In genomic region chr7:23216021-23216420, GRCh38 we compare ENCODE assay signal across 16 cellular contexts. TPM values are rescaled to one million over a fixed set of nuclear protein-coding genes. Genes with fewer than 3 reads are reported as not detected.
DNase-seq lines count a peak whose midpoint lies in the region; ATAC-seq and TF ChIP-seq lines count a peak whose summit lies in the region.
"Had no signal": no experiment of that assay in that cellular context is flagged by ENCODE, and none has a peak within 500 bp of the region (broad histone marks: within the 10 kb centered on the region; RNA-seq: fewer than 3 reads in every experiment).

No MANE protein-coding gene starts in this region.

- ATAC-seq in left ventricle myocardium superior (peak; percentile 86), sciatic nerve (peak; percentile 92), HG02884 (IDR thresholded peaks at IDR 0.05; ENCODE audit: unreplicated experiment) (no peak)
- ATAC-seq: activated T-cell treated with anti-CD3 and anti-CD28 coated beads, Interleukin-2, amount 50 U/mL, for 4 hours; gastroesophageal sphincter had no signal

- intact Hi-C loops in left ventricle myocardium superior (cut with micrococcal nuclease) (no loop called here), sciatic nerve (cut with DNase I) (no loop called here)

- in situ Hi-C loops in GM13976 (cut with MboI; ENCODE audit: low sequenced_read_pairs, unreplicated experiment): no loop called here

- TF ChIP-seq CTCF in coronary artery (IDR thresholded peaks at IDR 0.05) (no peak), GM13976 (IDR thresholded peaks at IDR 0.05; ENCODE audit: borderline replicate concordance, control extremely low read depth, extremely low read depth, insufficient read depth, missing control alignments) (no peak)

- H3K4me3 ChIP-seq in coronary artery: no peak overlapping the region
- H3K4me3 ChIP-seq: gastroesophageal sphincter, HAP-1, MG63, stomach had no signal

- H3K27ac ChIP-seq in coronary artery: no peak overlapping the region
- H3K27ac ChIP-seq: gastroesophageal sphincter, stomach had no signal

- peak; percentile 75 to 89 for DNase-seq in Kasumi-1 (lab: John Stamatoyannopoulos, UW)
- peak; percentile 79 for DNase-seq in SKM-1 treated with dmso at 0.1 percent for 144 hours (lab: John Stamatoyannopoulos, UW; ENCODE audit: unreplicated experiment)
- DNase-seq in left ventricle myocardium superior: peak; percentile 69
- no peak for DNase-seq in sciatic nerve (ENCODE audit: low spot score)
- no peak for DNase-seq in coronary artery (ENCODE audit: low spot score)
- DNase-seq in activated T-cell treated with anti-CD3 and anti-CD28 coated beads, Interleukin-2, amount 50 U/mL, for 1 hour: no peak
- no peak for DNase-seq in GM13976 (ENCODE audit: low spot score)
- DNase-seq: activated T-cell treated with anti-CD3 and anti-CD28 coated beads, Interleukin-2, amount 50 U/mL, for 4 hours; islet precursor cell; MG63; NCI-H2107; NCI-H774; stomach had no signal

RNA-seq across cellular contexts. Expression of gene GPNMB, which starts 30.6 kb away (rescaled TPM):
- 339 TPM for total RNA-seq in left ventricle myocardium superior
- total RNA-seq in sciatic nerve: 145 TPM

RNA-seq across cellular contexts. Expression of gene NUP42, which starts 34.2 kb away (rescaled TPM):
- total RNA-seq in left ventricle myocardium superior (26.6 TPM), sciatic nerve (26.6 TPM)

Comparison
In these comparisons a context has a peak if more than half of its experiments do, and no peak if none do; other contexts are left out.
1. DNase-seq: peak in Kasumi-1 (2 of 2), SKM-1 treated with dmso at 0.1 percent for 144 hours (single experiment) and left ventricle myocardium superior (single experiment); none in sciatic nerve (single experiment), coronary artery (single experiment), activated T-cell treated with anti-CD3 and anti-CD28 coated beads, Interleukin-2, amount 50 U/mL, for 1 hour (single experiment) and GM13976 (single experiment).